10 cellular contexts compared by ENCODE assay signal in the genomic region with DNA sequence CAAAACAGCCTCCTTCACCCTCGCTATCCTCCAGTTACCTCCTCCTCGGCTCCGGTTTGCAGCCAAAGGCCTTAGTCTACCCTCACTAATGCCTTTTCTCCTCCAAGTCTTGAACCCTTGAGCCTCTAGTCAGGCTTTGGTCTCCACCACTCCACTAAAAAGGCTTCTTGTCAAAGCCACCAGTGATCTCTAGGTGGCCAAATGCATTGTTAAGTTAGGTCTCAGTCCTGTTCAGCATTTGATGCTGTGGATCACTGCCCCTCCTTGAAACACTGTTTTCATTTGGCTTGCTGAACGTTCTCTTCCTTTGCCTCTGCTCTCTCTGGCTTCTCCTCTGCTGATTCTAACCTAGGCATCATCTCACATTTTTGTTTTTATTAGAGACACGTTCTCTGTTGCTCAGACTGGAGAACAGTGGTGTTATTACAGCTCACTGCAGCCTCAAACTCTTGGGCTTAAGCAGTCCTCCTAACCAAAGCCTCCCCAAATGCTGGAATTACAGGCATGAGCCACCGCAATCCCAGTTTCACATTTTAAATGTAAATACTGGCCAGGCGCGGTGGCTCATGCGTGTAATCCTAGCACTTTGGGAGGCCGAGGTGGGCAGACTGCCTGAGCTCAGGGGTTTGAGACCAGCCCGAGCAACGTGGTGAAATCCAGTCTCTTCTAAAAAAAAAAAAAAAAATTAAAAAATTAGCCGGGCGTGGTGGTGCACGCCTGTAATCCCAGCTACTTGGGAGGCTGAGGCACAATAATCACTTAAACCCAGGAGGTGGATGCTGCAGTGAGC. TPM values are rescaled to one million over a fixed set of nuclear protein-coding genes. Genes with fewer than 3 reads are reported as not detected.
DNase-seq lines count a peak whose midpoint lies in the region; ATAC-seq and TF ChIP-seq lines count a peak whose summit lies in the region.
"Had no signal": no experiment of that assay in that cellular context is flagged by ENCODE, and none has a peak within 500 bp of the region (broad histone marks: within the 10 kb centered on the region; RNA-seq: fewer than 3 reads in every experiment).

No MANE protein-coding gene starts in this region.

- H3K27ac ChIP-seq in VCaP (peak overlapping the region; percentile 76; the same call in 1 of the 2 replicates), suprapubic skin (no peak overlapping the region)

- ATAC-seq in HG03571 (IDR thresholded peaks at IDR 0.05; ENCODE audit: unreplicated experiment) = no peak
- ATAC-seq in HG03196 (IDR thresholded peaks at IDR 0.05; ENCODE audit: unreplicated experiment) = no peak

- no peaks in the 10 kb centered on the region for H3K27me3 ChIP-seq in suprapubic skin

- H3K4me3 ChIP-seq in iPS-18c (ENCODE audit: insufficient read depth, low read depth, low read length) = peak overlapping the region; percentile 32
- peak overlapping the region; percentile 51 for H3K4me3 ChIP-seq in suprapubic skin

- 89% methylated on average over 15 of the region's 15 CpGs for WGBS in suprapubic skin

- TF ChIP-seq POLR2A in suprapubic skin (IDR thresholded peaks at IDR 0.05) = no peak

- no peak for TF ChIP-seq EP300 in suprapubic skin (IDR thresholded peaks at IDR 0.05)

- TF ChIP-seq CTCF in VCaP (conservative IDR thresholded peaks at IDR 0.05) (no peak), suprapubic skin (IDR thresholded peaks at IDR 0.05) (no peak)

- no peaks in the 10 kb centered on the region for H3K9me3 ChIP-seq in iPS-18c (ENCODE audit: control insufficient read depth, insufficient read depth, low read length)
- H3K9me3 ChIP-seq in suprapubic skin = no peaks in the 10 kb centered on the region

- H3K36me3 ChIP-seq in suprapubic skin = peaks cover 10% of the 10 kb centered on the region

- H3K4me1 ChIP-seq in suprapubic skin = peaks cover 12% of the 10 kb centered on the region

- DNase-seq in NCI-H146 (lab: John Stamatoyannopoulos, UW) (peak; percentile 29), NCI-H146 treated with DMSO at 0.1 percent for 48 hours (lab: John Stamatoyannopoulos, UW; ENCODE audit: unreplicated experiment) (no peak), suprapubic skin (ENCODE audit: low spot score in 2 of 2) (no peak)
- DNase-seq in activated CD8-positive, alpha-beta memory T cell treated with anti-CD3 and anti-CD28 coated beads, Interleukin-2, amount 50 U/mL, for 4 hours = no peak

RNA-seq across cellular contexts. Expression of a gene that starts 1.1 kb away (rescaled TPM):
- 10 to 100 TPM; 20.2 to 36.1 (median 24.8) TPM for total RNA-seq in suprapubic skin

RNA-seq across cellular contexts. Expression of a gene that starts 16.1 kb away (rescaled TPM):
- 10 to 100 TPM; 33.0 to 64.3 (median 42.2) TPM for total RNA-seq in suprapubic skin

RNA-seq across cellular contexts. Expression of a gene that starts 42.0 kb away (rescaled TPM):
- total RNA-seq in suprapubic skin = not detected
- total RNA-seq: SK-MEL-5 had no signal

RNA-seq across cellular contexts. Expression of a gene that starts 48.2 kb away (rescaled TPM):
- under 1 TPM in 1 of 4 donors, not detected in 3; 0.52 TPM for total RNA-seq in suprapubic skin
- total RNA-seq: sciatic nerve, SK-MEL-5 had no signal

RNA-seq across cellular contexts. Expression of a gene that starts 55.0 kb away (rescaled TPM):
- 1 to 10 TPM; 1.1 to 9.4 (median 2.6) TPM for total RNA-seq in suprapubic skin
